8 cellular contexts compared by ENCODE assay signal in the genomic region with DNA sequence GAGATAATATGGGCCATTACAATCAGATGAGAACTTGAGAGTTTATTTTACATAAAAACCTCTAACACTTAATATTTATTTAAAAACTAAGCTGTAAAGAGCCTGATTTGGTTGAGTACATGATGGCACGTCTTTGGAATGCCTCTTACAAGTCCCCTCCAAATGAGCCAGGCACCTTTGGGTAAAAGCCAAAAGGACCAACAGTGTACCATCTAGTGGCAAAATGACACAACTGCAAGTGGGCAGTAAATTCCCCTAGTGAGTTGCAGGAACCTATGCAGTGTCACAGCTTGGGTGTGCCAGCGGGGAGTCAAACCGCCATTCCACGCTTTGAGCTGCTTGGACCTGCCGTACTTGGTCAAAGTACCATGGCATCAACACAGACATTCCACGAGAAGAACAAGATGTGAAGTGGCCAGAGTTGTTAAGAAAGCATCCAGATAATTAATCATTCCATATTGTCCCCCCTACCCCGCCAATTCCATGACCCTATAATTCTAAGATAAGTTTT.
DNase-seq lines count a peak whose midpoint lies in the region; ATAC-seq, FAIRE-seq and TF ChIP-seq lines count a peak whose summit lies in the region.

No MANE protein-coding gene starts in this region.

- peak; percentile 51 for ATAC-seq in HG02938 (IDR thresholded peaks at IDR 0.05; ENCODE audit: unreplicated experiment)
- peak; percentile 47 to 49 for ATAC-seq in activated T-cell treated with anti-CD3 and anti-CD28 coated beads, Interleukin-2, amount 50 U/mL, for 72 hours (replicated peaks in 1 of 2)
- peak; percentile 70 to 89 (median 80) for ATAC-seq in pancreas
- ATAC-seq in HG03045 (IDR thresholded peaks at IDR 0.05; ENCODE audit: unreplicated experiment), result no peak

- peaks cover 13 to 25% (median 14%) of the 10 kb centered on the region in 3 donors for H3K4me1 ChIP-seq in pancreas

- H3K36me3 ChIP-seq in GM06990 (ENCODE audit: control insufficient read depth, insufficient read depth, low read length), result no peaks in the 10 kb centered on the region
- H3K36me3 ChIP-seq in pancreas, result no peaks in the 10 kb centered on the region

- no peak overlapping the region for H3K4me3 Mint-ChIP-seq in activated T-cell treated with anti-CD3 and anti-CD28 coated beads, Interleukin-2, amount 50 U/mL, for 72 hours

- H3K27ac ChIP-seq in AG04450 (ENCODE audit: low read depth, low read length), result no peak overlapping the region
- H3K27ac ChIP-seq in pancreas, result peak overlapping the region in 2 of 4 donors; percentile 10 to 63

- WGBS in pancreas, 2 donors, result 31 to 41% methylated on average over 7 of the region's 7 CpGs

- H3K27ac Mint-ChIP-seq in activated T-cell treated with anti-CD3 and anti-CD28 coated beads, Interleukin-2, amount 50 U/mL, for 72 hours, result no peak overlapping the region

- peak; percentile 16 for DNase-seq in AG04450 (ENCODE audit: low read depth, low spot score)
- DNase-seq in GM06990 (ENCODE audit: extremely low read depth, insufficient read length), result no peak
- DNase-seq in NCI-H446 treated with DMSO at 0.1 percent for 48 hours (lab: John Stamatoyannopoulos, UW), result peak; percentile 19
- peak; percentile 30 to 31 for DNase-seq in activated T-cell treated with anti-CD3 and anti-CD28 coated beads, Interleukin-2, amount 50 U/mL, for 72 hours
- DNase-seq in glomerular endothelial cell (ENCODE audit: extremely low read depth, low read depth, low spot score), result peak; percentile 68
- peak in 4 of 6 donors; percentile 31 to 61 (median 52) for DNase-seq in pancreas

- peaks cover 6% of the 10 kb centered on the region for H3K4me1 Mint-ChIP-seq in activated T-cell treated with anti-CD3 and anti-CD28 coated beads, Interleukin-2, amount 50 U/mL, for 72 hours (ENCODE audit: low read depth)

- intact Hi-C loops in pancreas (cut with DNase I), result no loop called here

- H3K27me3 ChIP-seq in AG04450 (ENCODE audit: control insufficient read depth, insufficient read depth, low read length) (peaks cover 8% of the 10 kb centered on the region), GM06990 (replicated peaks; ENCODE audit: control insufficient read depth, insufficient read depth, low read length) (no peaks in the 10 kb centered on the region; the same call in 1 of the 2 replicates), pancreas (no peaks in the 10 kb centered on the region)

- POLR2A ChIA-PET in AG04450 (lab: Yijun Ruan, JAX), result no interaction called here

- no peaks in the 10 kb centered on the region for H3K9me3 Mint-ChIP-seq in activated T-cell treated with anti-CD3 and anti-CD28 coated beads, Interleukin-2, amount 50 U/mL, for 72 hours

- no peak for FAIRE-seq in pancreas (lab: Jason Lieb, UNC)

- H3K9me3 ChIP-seq in AG04450 (ENCODE audit: control insufficient read depth, insufficient read depth, low read length), result no peaks in the 10 kb centered on the region
- no peaks in the 10 kb centered on the region for H3K9me3 ChIP-seq in pancreas

- TF ChIP-seq CTCF in AG04450 (IDR thresholded peaks at IDR 0.05; ENCODE audit: low read depth, low read length), result peak; percentile 77
- TF ChIP-seq CTCF in GM06990 (IDR thresholded peaks at IDR 0.05; ENCODE audit: insufficient read depth, low read length, poor library complexity, severe bottlenecking), result peak; percentile 90
- TF ChIP-seq CTCF in pancreas (IDR thresholded peaks at IDR 0.05), result peak; percentile 56 to 78 (median 70)

- H3K4me3 ChIP-seq in AG04450 (ENCODE audit: low read depth, low read length) (no peak overlapping the region), GM06990 (replicated peaks; ENCODE audit: low read depth, low read length) (no peak overlapping the region), pancreas (no peak overlapping the region)

- H3K36me3 Mint-ChIP-seq in activated T-cell treated with anti-CD3 and anti-CD28 coated beads, Interleukin-2, amount 50 U/mL, for 72 hours (ENCODE audit: insufficient read depth in 2 of 2), result no peaks in the 10 kb centered on the region

- peaks cover 14% of the 10 kb centered on the region for H3K27me3 Mint-ChIP-seq in activated T-cell treated with anti-CD3 and anti-CD28 coated beads, Interleukin-2, amount 50 U/mL, for 72 hours (ENCODE audit: low read depth)

- CTCF ChIA-PET in AG04450 (lab: Charles Lee), result interaction anchor here (0.5 to 10.7 kb wide), 19 partner anchors 8 to 1224 kb away, joined by 3 to 118 read pairs (median 4); partner anchors contain the start of gene TCTN3
